8 cellular contexts compared by ENCODE assay signal in genomic region chr6:143842902-143843688, GRCh38. TPM values are rescaled to one million over a fixed set of nuclear protein-coding genes. Genes with fewer than 3 reads are reported as not detected.
DNase-seq lines count a peak whose midpoint lies in the region; ATAC-seq and TF ChIP-seq lines count a peak whose summit lies in the region.

Gene LTV1 (plus strand): TSS chr6:143843338. CDS start chr6:143843478, 140 bp downstream.

- no peaks in the 10 kb centered on the region for H3K9me2 ChIP-seq in PC-3 (replicated peaks; ENCODE audit: low read length)

- peaks cover 9% of the 10 kb centered on the region; the same call in 1 of the 2 replicates for H3K4me1 ChIP-seq in PC-3 (ENCODE audit: insufficient read depth, low read length)
- H3K4me1 ChIP-seq in mucosa of descending colon (ENCODE audit: low read depth) = peaks cover 10% of the 10 kb centered on the region

- TF ChIP-seq EP300 in Ishikawa (IDR thresholded peaks at IDR 0.05; ENCODE audit: borderline replicate concordance) = peak; percentile 29; the same call in 1 of the 2 replicates

- peak within 1 kb of the TSS; percentile 98 for H3K9ac ChIP-seq in PC-3 (ENCODE audit: low read length)

- peak within 1 kb of the TSS; percentile 97 for H3K4me2 ChIP-seq in PC-3 (ENCODE audit: low read length)

- POLR2A ChIA-PET in PC-3 (lab: Charles Lee; ENCODE audit: unreplicated experiment) = interaction anchor here (0.6 to 1.0 kb wide), 2 partner anchors 10 to 146 kb away, joined by 3 to 4 read pairs; no protein-coding TSS in a partner anchor

- H2AFZ ChIP-seq in PC-3 (ENCODE audit: low read length) = peak within 1 kb of the TSS; percentile 97

- peak; percentile 5; the same call in 1 of the 2 replicates for TF ChIP-seq RAD21 in Ishikawa (IDR thresholded peaks at IDR 0.05; ENCODE audit: low read depth)

- TF ChIP-seq CTCF in PC-3 (conservative IDR thresholded peaks at IDR 0.05; ENCODE audit: low read depth, low read length) (no peak), mucosa of descending colon (IDR thresholded peaks at IDR 0.05) (peak; percentile 8)

- ATAC-seq in GM21576 (IDR thresholded peaks at IDR 0.05; ENCODE audit: unreplicated experiment) (peak; percentile 100), PC-3 (peak; percentile 98), mucosa of descending colon (peak; percentile 99)

- peaks cover 47% of the 10 kb centered on the region for H3K79me2 ChIP-seq in PC-3 (ENCODE audit: low read length)

- H3K36me3 ChIP-seq in PC-3 (ENCODE audit: low read depth, low read length) (peaks cover 31% of the 10 kb centered on the region), mucosa of descending colon (ENCODE audit: low read depth) (no peaks in the 10 kb centered on the region)

- H4K20me1 ChIP-seq in PC-3 (ENCODE audit: low read length) = no peaks in the 10 kb centered on the region

- CTCF ChIA-PET in PC-3 (lab: Charles Lee) = interaction anchor here (0.5 to 2.1 kb wide), 2 partner anchors 268 to 1368 kb away, joined by 3 to 11 read pairs; no protein-coding TSS in a partner anchor

- intact Hi-C loops in PC-3 (cut with micrococcal nuclease) = loop anchor here (5.0 to 10.0 kb wide), 3 partner anchors 98 to 266 kb away; partner anchors contain the start of gene PHACTR2
- intact Hi-C loops in mucosa of descending colon (cut with DNase I, micrococcal nuclease) = no loop called here

- peak; percentile 79 for DNase-seq in DMS114 treated with DMSO at 0.1 percent for 48 hours (lab: John Stamatoyannopoulos, UW; ENCODE audit: unreplicated experiment)
- DNase-seq in PC-3 = peak; percentile 92
- peak; percentile 91 for DNase-seq in activated T-cell treated with anti-CD3 and anti-CD28 coated beads for 48 hours (ENCODE audit: low read depth)
- DNase-seq in epithelial cell of prostate (ENCODE audit: low read depth, low spot score) = peak; percentile 79
- peak; percentile 97 for DNase-seq in mucosa of descending colon
- peak; percentile 90 for DNase-seq in stimulated activated CD8-positive, alpha-beta memory T cell treated with anti-CD3 and anti-CD28 coated beads, Interleukin-4, amount 100 ng/mL, for 24 hours (ENCODE audit: low read depth)

- no peaks in the 10 kb centered on the region for H3K27me3 ChIP-seq in PC-3 (ENCODE audit: low read length)

- H3K27ac ChIP-seq in PC-3 (ENCODE audit: low read length) (peak within 1 kb of the TSS; percentile 54), epithelial cell of prostate (peak within 1 kb of the TSS; percentile 63)

- no TSS peak for BruUV-seq in PC-3 (replicated peaks; lab: Mats Ljungman, UMichigan)

- H3K4me3 ChIP-seq in PC-3 (ENCODE audit: low read length) = peak within 1 kb of the TSS; percentile 85
- H3K4me3 ChIP-seq in mucosa of descending colon = peak within 1 kb of the TSS; percentile 33

- no peaks in the 10 kb centered on the region for H3K9me3 ChIP-seq in PC-3 (ENCODE audit: low read length)
- no peaks in the 10 kb centered on the region for H3K9me3 ChIP-seq in mucosa of descending colon

- no peaks in the 10 kb centered on the region for H3F3A ChIP-seq in PC-3 (ENCODE audit: low read length, unreplicated experiment)

TF ChIP-seq in Ishikawa, 13 proteins besides CTCF, POLR2A, EP300 and RAD21:
- TF ChIP-seq NFIC (IDR thresholded peaks at IDR 0.05) (no peak; the same call in 1 of the 2 replicates), CEBPB (IDR thresholded peaks at IDR 0.05) (no peak), YY1 (IDR thresholded peaks at IDR 0.05; ENCODE audit: low read depth) (no peak), TEAD4 (IDR thresholded peaks at IDR 0.05) (no peak; the same call in 1 of the 2 replicates), ZBTB7A (IDR thresholded peaks at IDR 0.05; ENCODE audit: low read depth) (peak; percentile 100), CREB1 (IDR thresholded peaks at IDR 0.05; ENCODE audit: low read depth) (peak; percentile 87), MAX (IDR thresholded peaks at IDR 0.05) (peak; percentile 99), USF1 (IDR thresholded peaks at IDR 0.05) (peak; percentile 50; the same call in 1 of the 2 replicates), TAF1 (IDR thresholded peaks at IDR 0.05; ENCODE audit: low read depth) (peak; percentile 63), REST (IDR thresholded peaks at IDR 0.05; ENCODE audit: low read depth) (peak; percentile 23; the same call in 1 of the 2 replicates), FOXM1 (IDR thresholded peaks at IDR 0.05; ENCODE audit: borderline replicate concordance, low read depth) (0 out of 2 replicates have a peak, but pooled peaks have one; percentile 30), TCF12 (IDR thresholded peaks at IDR 0.05; ENCODE audit: low read depth) (peak; percentile 38; the same call in 1 of the 2 replicates), EGR1 (IDR thresholded peaks at IDR 0.05) (no peak)

RNA-seq across cellular contexts. Expression of gene LTV1, which starts in this region (rescaled TPM):
- total RNA-seq in PC-3 (2014; rRNA removed) (20.7 and 25.1 TPM in 2 replicates), mucosa of descending colon (10 to 100 TPM; 11.3 to 18.0 (median 13.0) TPM)

Comparison
In these comparisons a context has a peak if more than half of its experiments do, and no peak if none do; other contexts are left out.
1. Peak in every context shown above with its lines: DNase-seq, ATAC-seq, H3K4me3 ChIP-seq and H3K27ac ChIP-seq.